ENCODE assay signal across 8 cellular contexts in genomic region chr12:11171145-11171952, GRCh38. TPM values are rescaled to one million over a fixed set of nuclear protein-coding genes. Genes with fewer than 3 reads are reported as not detected.
DNase-seq lines count a peak whose midpoint lies in the region; ATAC-seq and TF ChIP-seq lines count a peak whose summit lies in the region.

Gene SMIM10L1, plus strand, starts transcription at chr12:11171194. Its CDS starts 163 bp downstream, at chr12:11171357.

- H3K4me3 ChIP-seq in lower lobe of right lung: peak within 1 kb of the TSS; percentile 93

- peak; percentile 92 for DNase-seq in COLO668 (lab: John Stamatoyannopoulos, UW; ENCODE audit: unreplicated experiment)
- peak; percentile 90 for DNase-seq in GM20000 (ENCODE audit: low spot score)
- peak; percentile 79 for DNase-seq in HS-5 (ENCODE audit: low read depth)
- peak; percentile 29 for DNase-seq in NK-92 (lab: John Stamatoyannopoulos, UW; ENCODE audit: unreplicated experiment)
- peak; percentile 92 for DNase-seq in activated CD8-positive, alpha-beta memory T cell treated with anti-CD3 and anti-CD28 coated beads for 24 hours
- DNase-seq in effector CD4-positive, alpha-beta T cell: peak; percentile 83
- DNase-seq in lower lobe of right lung: peak; percentile 95
- peak; percentile 62 to 74 (median 72) for DNase-seq in stimulated activated CD4-positive, alpha-beta T cell treated with anti-CD3 and anti-CD28 coated beads, TNF-alpha, amount 100 ng/mL, for 1 hour (ENCODE audit: low read depth in 3 of 3, low spot score in 1 of 3)

- TF ChIP-seq CTCF in GM20000 (IDR thresholded peaks at IDR 0.05; ENCODE audit: extremely low read depth, missing control alignments): no peak
- no peak for TF ChIP-seq CTCF in lower lobe of right lung (IDR thresholded peaks at IDR 0.05)

- H3K27me3 ChIP-seq in lower lobe of right lung (ENCODE audit: low read depth): no peaks in the 10 kb centered on the region

- H3K27ac ChIP-seq in lower lobe of right lung: peak within 1 kb of the TSS; percentile 97

- peak; percentile 100 for ATAC-seq in lower lobe of right lung

- no peaks in the 10 kb centered on the region for H3K9me3 ChIP-seq in lower lobe of right lung

- H3K36me3 ChIP-seq in lower lobe of right lung: no peaks in the 10 kb centered on the region

- intact Hi-C loops in lower lobe of right lung (cut with DNase I): no loop called here

- H3K4me1 ChIP-seq in lower lobe of right lung: peaks cover 32% of the 10 kb centered on the region

RNA-seq across cellular contexts. Expression of gene SMIM10L1, which starts in this region (rescaled TPM):
- total RNA-seq in lower lobe of right lung: 8.4 TPM

Comparison
In these comparisons a context has a peak if more than half of its experiments do, and no peak if none do; other contexts are left out.
1. Peak in every context shown above with its lines: DNase-seq, ATAC-seq, H3K4me3 ChIP-seq and H3K27ac ChIP-seq.
2. DNase-seq: peak in every context shown above with its lines; median percentile 95 in lower lobe of right lung; 92 in COLO668; 92 in activated CD8-positive, alpha-beta memory T cell treated with anti-CD3 and anti-CD28 coated beads for 24 hours; 90 in GM20000; 83 in effector CD4-positive, alpha-beta T cell; 79 in HS-5; 72 in stimulated activated CD4-positive, alpha-beta T cell treated with anti-CD3 and anti-CD28 coated beads, TNF-alpha, amount 100 ng/mL, for 1 hour; 29 in NK-92.